Comparison of ENCODE assay signal across 33 cellular contexts in genomic region chr7:31418928-31419327, GRCh38.
"Had no signal": no experiment of that assay in that cellular context is flagged by ENCODE, and none has a peak within 500 bp of the region (broad histone marks: within the 10 kb centered on the region; RNA-seq: fewer than 3 reads in every experiment).

No MANE protein-coding gene starts in this region.

- ATAC-seq: activated CD8-positive, alpha-beta memory T cell treated with anti-CD3 and anti-CD28 coated beads, Interleukin-2, amount 10 ng/mL, durations not matched to agents 7 days and 5 days had no signal

- H3K4me3 ChIP-seq: cardiac muscle cell, MG63 had no signal

- H3K27me3 ChIP-seq: brain microvascular endothelial cell, cardiac muscle cell had no signal

- H3K27ac ChIP-seq: brain microvascular endothelial cell, cardiac muscle cell, WERI-Rb-1 had no signal

- H3K36me3 ChIP-seq: brain microvascular endothelial cell, cardiac muscle cell, MG63, WERI-Rb-1 had no signal

- DNase-seq: activated CD4-positive, alpha-beta memory T cell treated with anti-CD3 and anti-CD28 coated beads, Interleukin-2, amount 10 ng/mL, durations not matched to agents 7 days and 5 days; activated CD4-positive, alpha-beta T cell treated with anti-CD3 and anti-CD28 coated beads for 1 hour; activated CD4-positive, alpha-beta T cell treated with anti-CD3 and anti-CD28 coated beads for 48 hours; activated CD4-positive, CD25-positive, alpha-beta regulatory T cell; activated CD8-positive, alpha-beta memory T cell treated with anti-CD3 and anti-CD28 coated beads for 24 hours; activated CD8-positive, alpha-beta memory T cell treated with anti-CD3 and anti-CD28 coated beads, Interleukin-2, amount 10 ng/mL, durations not matched to agents 7 days and 5 days; activated CD8-positive, alpha-beta memory T cell treated with anti-CD3 and anti-CD28 coated beads, Interleukin-2, amount 50 U/mL, for 48 hours; activated effector memory CD4-positive, alpha-beta T cell treated with Interleukin-2 at 50 U/mL for 16 hours; activated naive CD4-positive, alpha-beta T cell treated with anti-CD3 and anti-CD28 coated beads, Interleukin-2, amount 10 ng/mL, durations not matched to agents 7 days and 5 days; activated naive CD8-positive, alpha-beta T cell treated with anti-CD3 and anti-CD28 coated beads for 36 hours; activated T-cell treated with anti-CD3 and anti-CD28 coated beads, Interleukin-2, amount 50 U/mL, for 48 hours; amniotic stem cell; aorta; brain microvascular endothelial cell; Karpas-422; MG63; NCI-H1048; NCI-H1105 treated with DMSO at 0.1 percent for 48 hours; NCI-H1436; NCI-H1694; NCI-H1930; NCI-H2081 treated with DMSO at 0.1 percent for 48 hours; NCI-H226; NCI-H446 treated with DMSO at 0.1 percent for 48 hours; NCI-H524; NK-92 treated with Interleukin-12 subunit alpha and Interleukin-12 subunit beta, amount 100 ng/mL, for 24 hours; Right ventricle myocardium superior; SW 1271; T-helper 1 cell; T-helper 2 cell; T-helper 9 cell; WERI-Rb-1 had no signal

- H3K9me3 ChIP-seq: MG63 had no signal
